ENCODE assay signal across 20 cellular contexts in the genomic region with DNA sequence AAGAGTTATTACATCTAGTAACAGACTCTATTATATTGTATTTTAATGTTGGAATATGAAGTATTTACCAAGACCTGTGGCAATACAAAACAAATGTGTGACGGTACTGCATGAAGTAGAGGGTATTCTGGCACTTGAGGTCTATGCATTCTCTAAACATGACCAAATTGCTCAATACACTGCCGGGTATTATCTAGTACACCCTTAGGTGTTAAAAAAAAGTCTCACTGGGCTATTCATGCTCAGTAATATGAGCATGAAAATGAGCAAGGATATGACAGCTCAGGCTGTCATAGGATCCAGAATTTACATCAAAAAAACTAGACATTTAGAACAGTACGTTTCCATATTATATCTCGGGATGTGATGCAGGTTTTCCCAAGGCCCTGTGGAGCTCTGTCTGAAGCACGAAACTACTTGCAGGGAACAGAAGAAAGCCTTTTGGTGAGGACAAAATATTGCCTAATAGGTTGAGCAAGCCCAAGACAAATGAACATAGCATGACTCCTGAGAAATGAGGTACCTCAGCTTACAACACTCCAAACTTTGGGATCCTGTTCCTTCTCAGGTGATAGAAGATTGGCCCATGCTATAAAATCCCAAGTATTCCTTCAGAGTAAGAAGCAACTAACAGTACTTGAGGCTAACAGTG.
DNase-seq lines count a peak whose midpoint lies in the region; ATAC-seq, FAIRE-seq and TF ChIP-seq lines count a peak whose summit lies in the region.
"Had no signal": no experiment of that assay in that cellular context is flagged by ENCODE, and none has a peak within 500 bp of the region (broad histone marks: within the 10 kb centered on the region; RNA-seq: fewer than 3 reads in every experiment).

No MANE protein-coding gene starts in this region.

- no peak overlapping the region for H3K27ac Mint-ChIP-seq in astrocyte (ENCODE audit: unreplicated experiment)
- H3K27ac Mint-ChIP-seq: CD14-positive monocyte had no signal

- ATAC-seq in esophagus mucosa (peak; percentile 44), lower lobe of right lung (peak; percentile 48 to 54), upper lobe of right lung (peak; percentile 64)

- DNase-seq in astrocyte (ENCODE audit: low read depth) (no peak), lower lobe of right lung (no peak), upper lobe of right lung (no peak), SW 1271 (lab: John Stamatoyannopoulos, UW) (no peak), NCI-H345 treated with DMSO at 0.1 percent for 48 hours (lab: John Stamatoyannopoulos, UW; ENCODE audit: unreplicated experiment) (no peak), GM13977 (ENCODE audit: low spot score) (no peak)
- DNase-seq: ACHN, AML-193, DMS 273 treated with DMSO at 0.1 percent for 48 hours, GF-D8, KBM-7, NCI-H1436, NCI-H2029, NCI-H2171 treated with DMSO at 0.1 percent for 48 hours, NCI-H510A, NCI-H82, PC-9 had no signal

- H3K79me2 ChIP-seq in astrocyte (ENCODE audit: insufficient read depth, low read length), result no peaks in the 10 kb centered on the region

- TF ChIP-seq CTCF in astrocyte (IDR thresholded peaks at IDR 0.05; ENCODE audit: insufficient read depth, low read depth, low read length), result no peak
- TF ChIP-seq CTCF in lower lobe of right lung (IDR thresholded peaks at IDR 0.05), result no peak
- TF ChIP-seq CTCF in upper lobe of right lung (IDR thresholded peaks at IDR 0.05), result no peak
- TF ChIP-seq CTCF in GM13977 (IDR thresholded peaks at IDR 0.05; ENCODE audit: extremely low read depth, insufficient read depth, missing control alignments), result no peak

- H3K4me3 ChIP-seq in astrocyte (ENCODE audit: insufficient read depth, low read depth, low read length) (no peak overlapping the region), lower lobe of right lung (no peak overlapping the region), upper lobe of right lung (no peak overlapping the region)
- H3K4me3 ChIP-seq: PC-9 had no signal

- H2AFZ ChIP-seq in astrocyte (ENCODE audit: low read depth, low read length), result no peak overlapping the region
- H2AFZ ChIP-seq: PC-9 had no signal

- peak; percentile 55 for FAIRE-seq in astrocyte (lab: Jason Lieb, UNC)
- FAIRE-seq: GM12892 had no signal

- H3K9ac ChIP-seq in astrocyte (ENCODE audit: low read length), result no peak overlapping the region

- no peaks in the 10 kb centered on the region for H3K36me3 Mint-ChIP-seq in astrocyte (ENCODE audit: low read depth, unreplicated experiment)
- H3K36me3 Mint-ChIP-seq: CD14-positive monocyte had no signal

- H3K4me1 Mint-ChIP-seq in astrocyte (ENCODE audit: low read depth, unreplicated experiment), result no peaks in the 10 kb centered on the region

- intact Hi-C loops in lower lobe of right lung (cut with DNase I), result no loop called here
- intact Hi-C loops in upper lobe of right lung (cut with DNase I), result no loop called here

- H3K4me3 Mint-ChIP-seq in astrocyte (ENCODE audit: unreplicated experiment), result no peak overlapping the region
- H3K4me3 Mint-ChIP-seq: CD14-positive monocyte had no signal

- H3K4me2 ChIP-seq in astrocyte (ENCODE audit: low read length), result no peak overlapping the region
- H3K4me2 ChIP-seq: PC-9 had no signal

- in situ Hi-C loops in GM13977 (cut with MboI; ENCODE audit: low pct_unique_long_range_greater_than_20kb, low sequenced_read_pairs, unreplicated experiment), result no loop called here

- H3K9me3 Mint-ChIP-seq in astrocyte (ENCODE audit: unreplicated experiment), result no peaks in the 10 kb centered on the region
- H3K9me3 Mint-ChIP-seq: CD14-positive monocyte had no signal

- H3K9me3 ChIP-seq in astrocyte (ENCODE audit: insufficient read depth, low read depth, low read length) (no peaks in the 10 kb centered on the region), lower lobe of right lung (no peaks in the 10 kb centered on the region), upper lobe of right lung (no peaks in the 10 kb centered on the region)

- H3K27me3 ChIP-seq in astrocyte (ENCODE audit: insufficient read depth, low read length), result no peaks in the 10 kb centered on the region
- no peaks in the 10 kb centered on the region for H3K27me3 ChIP-seq in lower lobe of right lung (ENCODE audit: low read depth)
- no peaks in the 10 kb centered on the region for H3K27me3 ChIP-seq in upper lobe of right lung

- H3K36me3 ChIP-seq in astrocyte (ENCODE audit: insufficient read depth, low read length) (no peaks in the 10 kb centered on the region), lower lobe of right lung (no peaks in the 10 kb centered on the region), upper lobe of right lung (no peaks in the 10 kb centered on the region)

- H3K27me3 Mint-ChIP-seq in astrocyte (ENCODE audit: low read depth, unreplicated experiment), result no peaks in the 10 kb centered on the region

- H3K27ac ChIP-seq in astrocyte (ENCODE audit: low read depth, low read length), result no peak overlapping the region
- peak overlapping the region; percentile 24 for H3K27ac ChIP-seq in lower lobe of right lung
- H3K27ac ChIP-seq in upper lobe of right lung, result no peak overlapping the region
- H3K27ac ChIP-seq: PC-9 had no signal

- H3K4me1 ChIP-seq in astrocyte (ENCODE audit: insufficient read depth, low read length), result no peaks in the 10 kb centered on the region
- H3K4me1 ChIP-seq in lower lobe of right lung, result no peaks in the 10 kb centered on the region
- H3K4me1 ChIP-seq in upper lobe of right lung, result no peaks in the 10 kb centered on the region

- H4K20me1 ChIP-seq in astrocyte (ENCODE audit: insufficient read depth, low read length), result no peaks in the 10 kb centered on the region
